ENCODE assay signal across 11 cellular contexts in genomic region chr2:181374741-181375675, GRCh38.
DNase-seq lines count a peak whose midpoint lies in the region; ATAC-seq, FAIRE-seq and TF ChIP-seq lines count a peak whose summit lies in the region.
"Had no signal": no experiment of that assay in that cellular context is flagged by ENCODE, and none has a peak within 500 bp of the region (broad histone marks: within the 10 kb centered on the region; RNA-seq: fewer than 3 reads in every experiment).

No MANE protein-coding gene starts in this region.

- ATAC-seq in GM21526 (IDR thresholded peaks at IDR 0.05; ENCODE audit: low FRiP score, unreplicated experiment) (peak; percentile 66), HG03378 (IDR thresholded peaks at IDR 0.05; ENCODE audit: unreplicated experiment) (peak; percentile 75), esophagus mucosa (no peak)
- ATAC-seq in activated T-cell treated with anti-CD3 and anti-CD28 coated beads, Interleukin-2, amount 50 U/mL, for 4 hours: no peak

- TF ChIP-seq CTCF in GM13976 (IDR thresholded peaks at IDR 0.05; ENCODE audit: borderline replicate concordance, control extremely low read depth, extremely low read depth, insufficient read depth, missing control alignments) (no peak), bronchial epithelial cell (IDR thresholded peaks at IDR 0.05; ENCODE audit: insufficient read depth, low read length, severe bottlenecking) (no peak)

- H3K27me3 Mint-ChIP-seq in activated T-cell treated with anti-CD3 and anti-CD28 coated beads, Interleukin-2, amount 50 U/mL, for 4 hours (ENCODE audit: low read depth): no peaks in the 10 kb centered on the region

- H3K9me3 Mint-ChIP-seq in activated T-cell treated with anti-CD3 and anti-CD28 coated beads, Interleukin-2, amount 50 U/mL, for 4 hours: no peaks in the 10 kb centered on the region
- H3K9me3 Mint-ChIP-seq: H9 had no signal

- in situ Hi-C loops in GM13976 (cut with MboI; ENCODE audit: low sequenced_read_pairs, unreplicated experiment): no loop called here

- no peak overlapping the region for H3K4me3 ChIP-seq in bronchial epithelial cell (ENCODE audit: low read depth, low read length)

- H3K36me3 ChIP-seq in bronchial epithelial cell (ENCODE audit: control insufficient read depth, insufficient read depth, low read length): no peaks in the 10 kb centered on the region

- no peak overlapping the region for H3K4me3 Mint-ChIP-seq in activated T-cell treated with anti-CD3 and anti-CD28 coated beads, Interleukin-2, amount 50 U/mL, for 4 hours
- H3K4me3 Mint-ChIP-seq: H9 had no signal

- H3K27me3 ChIP-seq in bronchial epithelial cell (ENCODE audit: control insufficient read depth, insufficient read depth, low read length): no peaks in the 10 kb centered on the region

- peak; percentile 36 for FAIRE-seq in bronchial epithelial cell (lab: Jason Lieb, UNC)

- peaks cover 2% of the 10 kb centered on the region for H3K36me3 Mint-ChIP-seq in activated T-cell treated with anti-CD3 and anti-CD28 coated beads, Interleukin-2, amount 50 U/mL, for 4 hours (ENCODE audit: insufficient read depth)

- peaks cover 29% of the 10 kb centered on the region for H3K4me1 Mint-ChIP-seq in activated T-cell treated with anti-CD3 and anti-CD28 coated beads, Interleukin-2, amount 50 U/mL, for 4 hours (ENCODE audit: low read depth)
- H3K4me1 Mint-ChIP-seq: H9 had no signal

- peak; percentile 33 for DNase-seq in GM13976 (ENCODE audit: low spot score)
- DNase-seq in bronchial epithelial cell (ENCODE audit: low read depth): no peak
- no peak for DNase-seq in LoVo (ENCODE audit: low spot score)
- no peak for DNase-seq in activated T-cell treated with anti-CD3 and anti-CD28 coated beads, Interleukin-2, amount 50 U/mL, for 4 hours
- DNase-seq in GM19240 (ENCODE audit: insufficient read length, low spot score): no peak
- DNase-seq: activated CD8-positive, alpha-beta memory T cell treated with anti-CD3 and anti-CD28 coated beads, Interleukin-2, amount 50 U/mL, for 48 hours; H9; NCI-H774 had no signal

Comparison
In these comparisons a context has a peak if more than half of its experiments do, and no peak if none do; other contexts are left out.
1. ATAC-seq: peak in GM21526 (single experiment) and HG03378 (single experiment); none in activated T-cell treated with anti-CD3 and anti-CD28 coated beads, Interleukin-2, amount 50 U/mL, for 4 hours (0 of 2) and esophagus mucosa (single experiment).